ENCODE assay signal across 32 cellular contexts in genomic region chr17:78304549-78305037, GRCh38. TPM values are rescaled to one million over a fixed set of nuclear protein-coding genes. Genes with fewer than 3 reads are reported as not detected.
A peak's percentile ranks its signal among the peaks of the same experiment; 100 is the strongest.
DNase-seq lines count a peak whose midpoint lies in the region; ATAC-seq and TF ChIP-seq lines count a peak whose summit lies in the region.
"Had no signal": no experiment of that assay in that cellular context is flagged by ENCODE, and none has a peak within 500 bp of the region (broad histone marks: within the 10 kb centered on the region; RNA-seq: fewer than 3 reads in every experiment).

No MANE protein-coding gene starts in this region.

- peaks cover 16% of the 10 kb centered on the region for H3K9me3 Mint-ChIP-seq in nephron progenitor cell

- H3K4me1 ChIP-seq in right atrium auricular region: peaks cover 0 to 6% of the 10 kb centered on the region in 2 donors
- H3K4me1 ChIP-seq in right cardiac atrium (ENCODE audit: control insufficient read depth, insufficient read depth, low read length): no peaks in the 10 kb centered on the region
- H3K4me1 ChIP-seq in tibial nerve: peaks cover 0 to 15% (median 0%) of the 10 kb centered on the region in 4 donors
- H3K4me1 ChIP-seq: ascending aorta, prostate gland, uterus had no signal

- H3K27me3 ChIP-seq in right atrium auricular region: no peaks in the 10 kb centered on the region
- no peaks in the 10 kb centered on the region for H3K27me3 ChIP-seq in right cardiac atrium (ENCODE audit: control insufficient read depth, insufficient read depth)
- no peaks in the 10 kb centered on the region for H3K27me3 ChIP-seq in tibial nerve
- H3K27me3 ChIP-seq: ascending aorta, neutrophil, suprapubic skin, uterus had no signal

- H3K36me3 ChIP-seq in right atrium auricular region (no peaks in the 10 kb centered on the region), tibial nerve (no peaks in the 10 kb centered on the region)
- H3K36me3 ChIP-seq: ascending aorta, esophagus squamous epithelium, neutrophil, prostate gland, suprapubic skin, uterus had no signal

- ATAC-seq in Right ventricle myocardium inferior (peak; percentile 80), right cardiac atrium (peak; percentile 17 to 38), GM18511 (IDR thresholded peaks at IDR 0.05; ENCODE audit: unreplicated experiment) (no peak), GM18909 (IDR thresholded peaks at IDR 0.05; ENCODE audit: poor library complexity, unreplicated experiment) (no peak), GM19397 (IDR thresholded peaks at IDR 0.05; ENCODE audit: unreplicated experiment) (no peak)
- ATAC-seq: foreskin keratinocyte, GM23338, T-cell, WTC11 had no signal

- no peak overlapping the region for H3K4me3 Mint-ChIP-seq in nephron progenitor cell
- H3K4me3 Mint-ChIP-seq: activated naive CD8-positive, alpha-beta T cell treated with anti-CD3 and anti-CD28 coated beads, Interleukin-2, amount 10 ng/mL, durations not matched to agents 7 days and 5 days; activated T-cell treated with anti-CD3 and anti-CD28 coated beads, Interleukin-2, amount 50 U/mL, for 24 hours; GM23338; HFFc6; T-cell; WTC11 had no signal

- H3K36me3 Mint-ChIP-seq in nephron progenitor cell (ENCODE audit: low read depth): no peaks in the 10 kb centered on the region
- H3K36me3 Mint-ChIP-seq: activated naive CD8-positive, alpha-beta T cell treated with anti-CD3 and anti-CD28 coated beads, Interleukin-2, amount 10 ng/mL, durations not matched to agents 7 days and 5 days; T-cell had no signal

- TF ChIP-seq EP300 in tibial nerve (IDR thresholded peaks at IDR 0.05): peak in 1 of 2 donors; percentile 59

- TF ChIP-seq POLR2A in tibial nerve (IDR thresholded peaks at IDR 0.05): no peak

- peak overlapping the region; percentile 17 for H3K27ac Mint-ChIP-seq in nephron progenitor cell
- H3K27ac Mint-ChIP-seq: activated naive CD8-positive, alpha-beta T cell treated with anti-CD3 and anti-CD28 coated beads, Interleukin-2, amount 10 ng/mL, durations not matched to agents 7 days and 5 days; activated T-cell treated with anti-CD3 and anti-CD28 coated beads, Interleukin-2, amount 50 U/mL, for 24 hours; GM23338; HFFc6; T-cell; WTC11 had no signal

- no peaks in the 10 kb centered on the region for H3K9me3 ChIP-seq in right atrium auricular region
- H3K9me3 ChIP-seq in right cardiac atrium (ENCODE audit: control insufficient read depth, low read length): no peaks in the 10 kb centered on the region
- peaks cover 0 to 8% (median 0%) of the 10 kb centered on the region in 4 donors for H3K9me3 ChIP-seq in tibial nerve
- H3K9me3 ChIP-seq: ascending aorta, neutrophil, prostate gland, suprapubic skin, uterus had no signal

- peaks cover 37% of the 10 kb centered on the region for H3K4me1 Mint-ChIP-seq in nephron progenitor cell

- H3K27me3 Mint-ChIP-seq in nephron progenitor cell (ENCODE audit: low read depth, poor library complexity): peaks cover 10% of the 10 kb centered on the region
- H3K27me3 Mint-ChIP-seq: activated T-cell treated with anti-CD3 and anti-CD28 coated beads, Interleukin-2, amount 50 U/mL, for 24 hours; T-cell had no signal

- H3K4me3 ChIP-seq in right atrium auricular region: no peak overlapping the region
- no peak overlapping the region for H3K4me3 ChIP-seq in right cardiac atrium (ENCODE audit: low read length)
- H3K4me3 ChIP-seq in tibial nerve: no peak overlapping the region
- H3K4me3 ChIP-seq: ascending aorta, esophagus squamous epithelium, GM23338, prostate gland, suprapubic skin, uterus had no signal

- 51% methylated on average over 9 of the region's 9 CpGs for WGBS in right cardiac atrium
- 40 to 44% methylated on average over 6 to 9 of the region's 9 CpGs for WGBS in tibial nerve, 2 donors

- intact Hi-C loops in Right ventricle myocardium inferior (cut with DNase I): no loop called here
- intact Hi-C loops in right cardiac atrium (cut with DNase I): no loop called here

- peak; percentile 82 for DNase-seq in Right ventricle myocardium inferior (ENCODE audit: missing footprints)
- DNase-seq in right atrium auricular region (ENCODE audit: low spot score): no peak
- DNase-seq in right cardiac atrium: no peak
- no peak for DNase-seq in nephron progenitor cell
- DNase-seq in tibial nerve (ENCODE audit: low spot score in 2 of 2): peak; percentile 59 to 72
- DNase-seq: 8988T; activated CD4-positive, alpha-beta T cell treated with anti-CD3 and anti-CD28 coated beads, Interleukin-2, amount 50 U/mL, for 1 hour; activated effector memory CD4-positive, alpha-beta T cell treated with anti-CD3 and anti-CD28 coated beads, Interleukin-2, amount 50 U/mL, for 16 hours; activated naive CD8-positive, alpha-beta T cell treated with anti-CD3 and anti-CD28 coated beads, Interleukin-2, amount 10 ng/mL, durations not matched to agents 7 days and 5 days; activated T-cell treated with anti-CD3 and anti-CD28 coated beads, Interleukin-2, amount 50 U/mL, for 24 hours; C1 segment of cervical spinal cord; esophagus squamous epithelium; foreskin keratinocyte; HFFc6; KBM-7; kidney glomerular epithelial cell; mesendoderm; NCI-H1105 treated with DMSO at 0.1 percent for 48 hours; NCI-H187 treated with DMSO at 0.1 percent for 48 hours; NCI-H2171; stimulated activated naive CD4-positive, alpha-beta T cell treated with Interleukin-2 at 50 U/mL for 16 hours; T-cell had no signal

- TF ChIP-seq CTCF in right atrium auricular region (IDR thresholded peaks at IDR 0.05) (no peak), nephron progenitor cell (IDR thresholded peaks at IDR 0.05) (no peak), tibial nerve (IDR thresholded peaks at IDR 0.05) (peak in 1 of 5 experiments; percentile 11)

- no peak overlapping the region for H3K27ac ChIP-seq in right atrium auricular region
- no peak overlapping the region for H3K27ac ChIP-seq in right cardiac atrium (ENCODE audit: low read length)
- H3K27ac ChIP-seq in tibial nerve: peak overlapping the region in 2 of 4 donors; percentile 16 to 50
- H3K27ac ChIP-seq: ascending aorta, foreskin keratinocyte, neutrophil, prostate gland, suprapubic skin, uterus had no signal

RNA-seq across cellular contexts. Expression of gene SOCS3, which starts 55.3 kb away (rescaled TPM):
- total RNA-seq in Right ventricle myocardium inferior (12.2 TPM), right atrium auricular region (10 to 100 TPM; 39.9 to 56.8 TPM), right cardiac atrium (10 to 100 TPM in 3 of 4 donors, 1 to 10 TPM in 1; 6.6 to 51.2 (median 11.6) TPM), tibial nerve (10 to 100 TPM; 23.7 to 76.5 (median 59.7) TPM)
- 52.6 TPM for polyA plus RNA-seq in right cardiac atrium

Comparison
In these comparisons a context has a peak if more than half of its experiments do, and no peak if none do; other contexts are left out.
1. DNase-seq: peak in Right ventricle myocardium inferior (single experiment) and tibial nerve (2 of 2); none in right atrium auricular region (single experiment), right cardiac atrium (0 of 3) and nephron progenitor cell (single experiment).
2. ATAC-seq: peak in Right ventricle myocardium inferior (single experiment) and right cardiac atrium (2 of 2); none in GM18511 (single experiment), GM18909 (single experiment) and GM19397 (single experiment).